Comparison of ENCODE assay signal across 8 cellular contexts in the genomic region with DNA sequence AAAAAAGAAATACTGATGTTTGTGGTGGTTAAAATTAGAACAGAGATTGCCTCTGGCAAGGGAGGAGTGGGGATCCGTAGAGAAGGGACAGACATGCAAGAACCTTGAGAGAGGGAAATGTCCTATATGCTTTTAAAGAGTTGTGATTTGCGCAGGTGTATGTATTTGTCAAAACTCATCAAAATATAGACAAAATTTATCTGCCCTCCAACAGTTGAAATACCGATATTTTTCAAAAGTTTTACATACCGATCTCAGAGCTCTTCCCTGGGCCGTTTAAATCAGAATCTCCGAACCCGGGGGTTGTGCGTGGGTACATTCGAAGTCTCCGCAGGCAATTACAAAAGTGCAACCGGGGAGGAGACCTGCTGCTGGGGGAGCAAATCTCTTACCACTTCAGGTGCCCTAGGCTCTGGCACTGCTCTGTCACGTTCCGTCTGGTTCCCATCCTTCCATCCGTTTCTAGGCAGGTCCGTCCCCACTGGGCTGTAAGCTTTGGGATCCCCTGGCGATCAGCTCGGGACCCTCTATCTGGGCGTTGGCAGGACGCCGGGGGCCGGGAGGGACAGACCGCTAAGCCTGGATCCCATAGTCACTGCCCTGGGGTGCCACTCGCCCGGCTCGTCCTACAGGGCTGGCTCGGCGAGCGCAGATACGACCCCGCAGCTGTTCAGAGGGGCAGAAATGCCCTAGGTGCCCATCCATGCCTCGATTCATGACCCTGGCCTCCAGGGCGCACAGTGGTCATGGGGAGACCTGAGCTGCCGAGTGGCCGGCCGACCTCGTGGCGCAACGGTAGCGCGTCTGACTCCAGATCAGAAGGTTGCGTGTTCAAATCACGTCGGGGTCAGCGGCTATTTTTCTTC. TPM values are rescaled to one million over a fixed set of nuclear protein-coding genes. Genes with fewer than 3 reads are reported as not detected.
A peak's percentile ranks its signal among the peaks of the same experiment; 100 is the strongest.
DNase-seq lines count a peak whose midpoint lies in the region; ATAC-seq, FAIRE-seq and TF ChIP-seq lines count a peak whose summit lies in the region.

No MANE protein-coding gene starts in this region.

- no peak overlapping the region for H2BK120ac ChIP-seq in H1 (replicated peaks; ENCODE audit: low read depth, low read length)
- no peak overlapping the region for H2BK120ac ChIP-seq in mesenchymal stem cell (ENCODE audit: low read depth, low read length)

- H3K36me3 Mint-ChIP-seq in CD14-positive monocyte, result no peaks in the 10 kb centered on the region
- peaks cover 2% of the 10 kb centered on the region for H3K36me3 Mint-ChIP-seq in activated CD8-positive, alpha-beta T cell treated with anti-CD3 and anti-CD28 coated beads, Interleukin-2, amount 10 ng/mL, durations not matched to agents 7 days and 5 days (ENCODE audit: low read depth)

- 3% methylated on average over 44 of the region's 44 CpGs; no CpG with 5 or more reads in 1 of the 2 experiments for WGBS in H1 (ENCODE audit: extremely low coverage in 1 of 2, insufficient coverage in 1 of 2, insufficient read length in 1 of 2, insufficient replicate concordance in 2 of 2, low coverage in 1 of 2, low lambda C conversion rate in 2 of 2, missing lambda C conversion rate in 1 of 2), 2 experiments
- WGBS in mesenchymal stem cell, result 4% methylated on average over 39 of the region's 44 CpGs

- CTCF ChIA-PET in HEK293 (lab: Yijun Ruan, JAX), result interaction anchor here (0.6 to 1.5 kb wide), 13 partner anchors 24 to 557 kb away, joined by 3 to 7 read pairs (median 3); no protein-coding TSS in a partner anchor
- CTCF ChIA-PET in activated CD8-positive, alpha-beta T cell treated with anti-CD3 and anti-CD28 coated beads, Interleukin-2, amount 10 ng/mL, durations not matched to agents 7 days and 5 days (lab: Charles Lee), result interaction anchor here (0.8 to 4.0 kb wide), 10 partner anchors 9 to 106 kb away, joined by 3 to 34 read pairs (median 3); partner anchors contain the start of gene TMEM107
- CTCF ChIA-PET in H1 (lab: Charles Lee; ENCODE audit: partially characterized antibody), result interaction anchor here (0.7 to 3.7 kb wide), 7 partner anchors 9 to 255 kb away, joined by 3 to 26 read pairs (median 4); partner anchors contain the start of gene TMEM107

- no peak overlapping the region for H3K4ac ChIP-seq in H1 (replicated peaks; ENCODE audit: insufficient read length, low read depth, low read length)
- peak overlapping the region in 1 of 2 experiments; percentile 24 for H3K4ac ChIP-seq in mesenchymal stem cell (ENCODE audit: low read depth in 1 of 2, low read length in 2 of 2)

- peaks cover 2 to 6% of the 10 kb centered on the region in 2 experiments for H4K20me1 ChIP-seq in H1 (replicated peaks in 1 of 2; ENCODE audit: control insufficient read depth in 1 of 2, insufficient read depth in 2 of 2, low read length in 2 of 2)

- H3K27ac Mint-ChIP-seq in CD14-positive monocyte, result no peak overlapping the region
- no peak overlapping the region for H3K27ac Mint-ChIP-seq in activated CD8-positive, alpha-beta T cell treated with anti-CD3 and anti-CD28 coated beads, Interleukin-2, amount 10 ng/mL, durations not matched to agents 7 days and 5 days

- peaks cover 5 to 11% (median 10%) of the 10 kb centered on the region in 3 donors for H3K27me3 Mint-ChIP-seq in CD14-positive monocyte (ENCODE audit: low read depth in 3 of 3)
- peaks cover 10% of the 10 kb centered on the region for H3K27me3 Mint-ChIP-seq in activated CD8-positive, alpha-beta T cell treated with anti-CD3 and anti-CD28 coated beads, Interleukin-2, amount 10 ng/mL, durations not matched to agents 7 days and 5 days (ENCODE audit: low read depth)

- no peak for FAIRE-seq in H1 (lab: Jason Lieb, UNC)

- H3K4me3 ChIP-seq in HEK293 (ENCODE audit: low read depth, low read length), result peak overlapping the region; percentile 86
- H3K4me3 ChIP-seq in H1 (ENCODE audit: extremely low read depth in 1 of 4, insufficient read depth in 2 of 4, low read depth in 3 of 4, low read length in 4 of 4), result peak overlapping the region; percentile 79 to 99 (median 93)
- H3K4me3 ChIP-seq in mesenchymal stem cell (ENCODE audit: insufficient read depth in 1 of 2, low read depth in 1 of 2, low read length in 2 of 2), result peak overlapping the region; percentile 82 to 99

- H2AFZ ChIP-seq in H1 (ENCODE audit: low read length), result peak overlapping the region; percentile 59
- H2AFZ ChIP-seq in mesenchymal stem cell (ENCODE audit: low read depth, low read length), result peak overlapping the region; percentile 68

- H3K4me2 ChIP-seq in H1 (ENCODE audit: insufficient read depth in 1 of 2, low read depth in 2 of 2, low read length in 2 of 2) (peak overlapping the region; percentile 86 to 98), mesenchymal stem cell (ENCODE audit: low read length, poor library complexity, severe bottlenecking) (peak overlapping the region; percentile 88)

- intact Hi-C loops in CD14-positive monocyte (cut with micrococcal nuclease), result loop anchor here (1.0 to 10.0 kb wide), 6 partner anchors 10 to 67 kb away; partner anchors contain the start of genes ALOXE3 (in 1 of the 2), CTC1 (in 1 of the 2), HES7 (in 1 of the 2) and PER1 (in 1 of the 2)

- TF ChIP-seq RAD21 in H1 (IDR thresholded peaks at IDR 0.05 in 1 of 2, conservative IDR thresholded peaks at IDR 0.05 in 1 of 2; ENCODE audit: low read depth in 2 of 2, low read length in 2 of 2), result peak in 1 of 2 experiments; percentile 6; a peak in 1 of 4 replicates

- no peaks in the 10 kb centered on the region for H3K36me3 ChIP-seq in HEK293 (ENCODE audit: control insufficient read depth in 2 of 2, insufficient read depth in 1 of 2, low read length in 2 of 2)
- H3K36me3 ChIP-seq in H1 (ENCODE audit: control insufficient read depth in 2 of 4, insufficient read depth in 4 of 4, low read length in 3 of 4), result no peaks in the 10 kb centered on the region
- no peaks in the 10 kb centered on the region for H3K36me3 ChIP-seq in mesenchymal stem cell (ENCODE audit: control insufficient read depth in 1 of 2, insufficient read depth in 2 of 2, low read depth in 1 of 2, low read length in 2 of 2)

- TF ChIP-seq CTCF in CD14-positive monocyte (IDR thresholded peaks at IDR 0.05) (no peak), HEK293 (tag by site-specific recombination; IDR thresholded peaks at IDR 0.05) (peak; percentile 17; the same call in 1 of the 2 replicates), H1 (IDR thresholded peaks at IDR 0.05; ENCODE audit: control extremely low read depth in 1 of 3, insufficient read depth in 1 of 3, low read depth in 1 of 3, low read length in 3 of 3) (no peak)

- no peak for TF ChIP-seq POLR2A in H1 (IDR thresholded peaks at IDR 0.05; ENCODE audit: control extremely low read depth in 1 of 2, low read depth in 2 of 2, low read length in 2 of 2)

- DNase-seq in CD14-positive monocyte (ENCODE audit: low spot score) (peak; percentile 81), NCI-H69 (lab: John Stamatoyannopoulos, UW) (peak; percentile 73), H1 (ENCODE audit: low read depth in 1 of 2, low spot score in 2 of 2) (peak in 1 of 2 experiments; percentile 100), mesenchymal stem cell (peak; percentile 60), NCI-H2029 (lab: John Stamatoyannopoulos, UW) (no peak)
- peak; percentile 90 for DNase-seq in activated CD8-positive, alpha-beta T cell treated with anti-CD3 and anti-CD28 coated beads, Interleukin-2, amount 10 ng/mL, durations not matched to agents 7 days and 5 days
- peak; percentile 89 for DNase-seq in stimulated activated CD8-positive, alpha-beta memory T cell treated with anti-CD3 and anti-CD28 coated beads, Interleukin-12 subunit alpha, Interleukin-12 subunit beta, amount 100 ng/mL, for 1 hour (ENCODE audit: low read depth)

- peak; percentile 9 for ATAC-seq in activated CD8-positive, alpha-beta T cell treated with anti-CD3 and anti-CD28 coated beads, Interleukin-2, amount 10 ng/mL, durations not matched to agents 7 days and 5 days

- H3K27me3 ChIP-seq in H1 (replicated peaks in 1 of 4; ENCODE audit: control insufficient read depth in 3 of 4, extremely low read depth in 1 of 4, insufficient read depth in 3 of 4, low read length in 3 of 4) (peaks cover 2 to 17% (median 11%) of the 10 kb centered on the region in 4 experiments), mesenchymal stem cell (ENCODE audit: control insufficient read depth in 1 of 2, insufficient read depth in 1 of 2, low read length in 2 of 2) (no peaks in the 10 kb centered on the region)

- H4K8ac ChIP-seq in H1 (ENCODE audit: extremely low read depth, insufficient read depth, low read length) (0 out of 2 replicates have a peak overlapping the region, but pooled peaks have one; percentile 53), mesenchymal stem cell (ENCODE audit: low read length) (no peak overlapping the region)

- H3K23ac ChIP-seq in H1 (ENCODE audit: insufficient read length) (no peak overlapping the region), mesenchymal stem cell (ENCODE audit: low read length in 2 of 2) (no peak overlapping the region)

- peaks cover 13% of the 10 kb centered on the region for H3K4me1 ChIP-seq in HEK293 (ENCODE audit: control insufficient read depth, insufficient read depth, low read length)
- H3K4me1 ChIP-seq in H1 (replicated peaks in 1 of 4; ENCODE audit: control insufficient read depth in 3 of 4, insufficient read depth in 4 of 4, low read length in 3 of 4), result peaks cover 4 to 15% (median 9%) of the 10 kb centered on the region in 4 experiments; a peak in 6 of 7 replicates
- H3K4me1 ChIP-seq in mesenchymal stem cell (ENCODE audit: control insufficient read depth, insufficient read depth, low read depth, low read length), result peaks cover 18% of the 10 kb centered on the region

- H4K91ac ChIP-seq in H1 (replicated peaks; ENCODE audit: insufficient read length, low read length) (no peak overlapping the region), mesenchymal stem cell (ENCODE audit: low read length) (peak overlapping the region; percentile 6)

- H3K9ac ChIP-seq in H1 (replicated peaks in 1 of 4; ENCODE audit: extremely low read depth in 1 of 4, low read depth in 3 of 4, low read length in 3 of 4) (peak overlapping the region in 3 of 4 experiments; percentile 31 to 64 (median 62); a peak in 6 of 7 replicates), mesenchymal stem cell (ENCODE audit: low read length) (peak overlapping the region; percentile 88)

- H3K9me3 Mint-ChIP-seq in CD14-positive monocyte, result peaks cover 0 to 3% (median 0%) of the 10 kb centered on the region in 7 donors
- H3K9me3 Mint-ChIP-seq in activated CD8-positive, alpha-beta T cell treated with anti-CD3 and anti-CD28 coated beads, Interleukin-2, amount 10 ng/mL, durations not matched to agents 7 days and 5 days (ENCODE audit: insufficient read depth), result no peaks in the 10 kb centered on the region

- H2BK15ac ChIP-seq in H1 (ENCODE audit: low read length), result no peak overlapping the region
- no peak overlapping the region for H2BK15ac ChIP-seq in mesenchymal stem cell (ENCODE audit: low read depth, poor library complexity, severe bottlenecking)

- no peak overlapping the region for H2BK12ac ChIP-seq in H1 (ENCODE audit: low read depth, low read length)
- no peak overlapping the region for H2BK12ac ChIP-seq in mesenchymal stem cell (ENCODE audit: low read length in 2 of 2)

- no peak overlapping the region for H3K4me3 Mint-ChIP-seq in CD14-positive monocyte
- H3K4me3 Mint-ChIP-seq in activated CD8-positive, alpha-beta T cell treated with anti-CD3 and anti-CD28 coated beads, Interleukin-2, amount 10 ng/mL, durations not matched to agents 7 days and 5 days, result no peak overlapping the region

- H3K56ac ChIP-seq in H1 (replicated peaks; ENCODE audit: insufficient read length, low read depth, low read length), result no peak overlapping the region

- H3K18ac ChIP-seq in H1 (ENCODE audit: extremely low read depth, low read length), result no peak overlapping the region
- H3K18ac ChIP-seq in mesenchymal stem cell (ENCODE audit: low read depth in 1 of 2, low read length in 2 of 2), result no peak overlapping the region

- no peaks in the 10 kb centered on the region for H3K9me3 ChIP-seq in HEK293 (ENCODE audit: control insufficient read depth, insufficient read depth, low read depth, low read length)
- no peaks in the 10 kb centered on the region for H3K9me3 ChIP-seq in H1 (ENCODE audit: insufficient read depth in 2 of 2, low read depth in 1 of 2, low read length in 1 of 2)
- no peaks in the 10 kb centered on the region for H3K9me3 ChIP-seq in mesenchymal stem cell (ENCODE audit: control insufficient read depth, low read length)

- H2BK5ac ChIP-seq in H1 (ENCODE audit: low read depth, low read length) (peak overlapping the region; percentile 47; the same call in 1 of the 2 replicates), mesenchymal stem cell (ENCODE audit: low read depth, low read length, poor library complexity, severe bottlenecking) (no peak overlapping the region)

- H3K79me1 ChIP-seq in H1 (ENCODE audit: low read depth, low read length) (no peaks in the 10 kb centered on the region), mesenchymal stem cell (replicated peaks; ENCODE audit: low read length, poor library complexity, severe bottlenecking) (peaks cover 2% of the 10 kb centered on the region)

- H3K4me1 Mint-ChIP-seq in CD14-positive monocyte, result peaks cover 14% of the 10 kb centered on the region
- peaks cover 17% of the 10 kb centered on the region for H3K4me1 Mint-ChIP-seq in activated CD8-positive, alpha-beta T cell treated with anti-CD3 and anti-CD28 coated beads, Interleukin-2, amount 10 ng/mL, durations not matched to agents 7 days and 5 days (ENCODE audit: low read depth)

- no peak for TF ChIP-seq EP300 in H1 (IDR thresholded peaks at IDR 0.05; ENCODE audit: borderline replicate concordance in 1 of 2, low read depth in 2 of 2, low read length in 2 of 2)

- H3K27ac ChIP-seq in HEK293 (ENCODE audit: extremely low read depth, low read depth, low read length) (peak overlapping the region; percentile 79), H1 (ENCODE audit: low read depth, low read length) (no peak overlapping the region), mesenchymal stem cell (ENCODE audit: low read length, poor library complexity, severe bottlenecking) (peak overlapping the region; percentile 79)

- H2AK5ac ChIP-seq in H1 (ENCODE audit: low read depth, low read length), result no peak overlapping the region
- H2AK5ac ChIP-seq in mesenchymal stem cell (ENCODE audit: low read length, severe bottlenecking), result no peak overlapping the region

- H3K14ac ChIP-seq in H1 (ENCODE audit: insufficient read length) (no peak overlapping the region), mesenchymal stem cell (ENCODE audit: low read length in 2 of 2) (no peak overlapping the region)

- no peak overlapping the region for H4K5ac ChIP-seq in H1 (ENCODE audit: insufficient read length, low read depth, low read length)

- no peaks in the 10 kb centered on the region for H3K79me2 ChIP-seq in H1 (ENCODE audit: control insufficient read depth in 1 of 2, insufficient read depth in 2 of 2, low read length in 2 of 2)

- no peak overlapping the region for H2BK20ac ChIP-seq in H1 (ENCODE audit: low read length)

- peaks cover 14% of the 10 kb centered on the region for H3K23me2 ChIP-seq in H1 (ENCODE audit: low read depth, low read length)

- POLR2A ChIA-PET in HEK293 (lab: Yijun Ruan, JAX) (interaction anchor here (0.7 to 13.9 kb wide), 12 partner anchors 9 to 116 kb away, joined by 3 to 394 read pairs (median 10); partner anchors contain the start of genes AURKB, CTC1, PFAS and TMEM107), H1 (lab: Charles Lee; ENCODE audit: partially characterized antibody) (interaction anchor here (0.8 to 19.9 kb wide), 10 partner anchors 9 to 65 kb away, joined by 3 to 373 read pairs (median 7); partner anchors contain the start of genes AURKB, CTC1, PFAS and TMEM107)
- POLR2A ChIA-PET in activated CD8-positive, alpha-beta T cell treated with anti-CD3 and anti-CD28 coated beads, Interleukin-2, amount 10 ng/mL, durations not matched to agents 7 days and 5 days (lab: Charles Lee), result interaction anchor here (0.7 to 7.6 kb wide), 7 partner anchors 9 to 103 kb away, joined by 3 to 212 read pairs (median 3); partner anchors contain the start of genes RANGRF and TMEM107

RNA-seq across cellular contexts. Expression of gene BORCS6, which starts 4.2 kb away (rescaled TPM):
- 10 to 100 TPM; 13.9 to 14.1 TPM for polyA plus RNA-seq in CD14-positive monocyte
- total RNA-seq in activated CD8-positive, alpha-beta T cell treated with anti-CD3 and anti-CD28 coated beads, Interleukin-2, amount 10 ng/mL, durations not matched to agents 7 days and 5 days, result 10 to 100 TPM; 12.7 TPM
- total RNA-seq in H1 (2021; fragmentation: NEBNext Ultra II Directional; extraction: Animal tissue kit (Norgen Biotek cat#: 25700)), result 3.6 and 4.6 TPM in 2 replicates
- 3.3 and 3.8 TPM in 2 replicates for polyA plus RNA-seq in H1 (2011; rRNA removed)
- 3.7 TPM for polyA plus RNA-seq in H1 (2011; cell fraction: cytosol; rRNA removed)
- polyA plus RNA-seq in H1 (2011; cell fraction: nucleus; rRNA removed), result 2.7 TPM
- polyA plus RNA-seq in H1 (2012, experiment 1 of 2), result 2.3 to 3.4 TPM (median 2.8 TPM) in 4 replicates
- polyA plus RNA-seq in H1 (2012, experiment 2 of 2), result 3.8 TPM
- 2.2 TPM for polyA plus RNA-seq in H1 (2013, experiment 1 of 2)
- 2.2 TPM for polyA plus RNA-seq in H1 (2013, experiment 2 of 2)
- 1.3 and 1.9 TPM in 2 replicates for polyA minus RNA-seq in H1 (2011; rRNA and poly(A)+ RNA removed)
- 3.7 TPM for polyA minus RNA-seq in H1 (2011; cell fraction: cytosol; rRNA and poly(A)+ RNA removed)
- 2.2 TPM for polyA minus RNA-seq in H1 (2011; cell fraction: nucleus; rRNA and poly(A)+ RNA removed)
- 5.7 TPM for polyA plus RNA-seq in mesenchymal stem cell (2013, experiment 1 of 2)
- polyA plus RNA-seq in mesenchymal stem cell (2013, experiment 2 of 2), result 5.5 TPM

RNA-seq across cellular contexts. Expression of gene TMEM107, which starts 9.6 kb away (rescaled TPM):
- 10 to 100 TPM; 31.4 to 37.4 TPM for polyA plus RNA-seq in CD14-positive monocyte
- 10 to 100 TPM; 39.6 to 44.1 TPM for total RNA-seq in activated CD8-positive, alpha-beta T cell treated with anti-CD3 and anti-CD28 coated beads, Interleukin-2, amount 10 ng/mL, durations not matched to agents 7 days and 5 days
- 17.3 and 17.9 TPM in 2 replicates for total RNA-seq in H1 (2021; fragmentation: NEBNext Ultra II Directional; extraction: Animal tissue kit (Norgen Biotek cat#: 25700))
- polyA plus RNA-seq in H1 (2011; rRNA removed), result 21.4 and 21.5 TPM in 2 replicates
- 16.0 TPM for polyA plus RNA-seq in H1 (2011; cell fraction: cytosol; rRNA removed)
- 16.9 TPM for polyA plus RNA-seq in H1 (2011; cell fraction: nucleus; rRNA removed)
- polyA plus RNA-seq in H1 (2012, experiment 1 of 2), result 8.9 to 12.0 TPM (median 9.6 TPM) in 4 replicates
- 8.0 TPM for polyA plus RNA-seq in H1 (2012, experiment 2 of 2)
- 9.6 TPM for polyA plus RNA-seq in H1 (2013, experiment 1 of 2)
- 10.3 TPM for polyA plus RNA-seq in H1 (2013, experiment 2 of 2)
- polyA minus RNA-seq in H1 (2011; rRNA and poly(A)+ RNA removed), result 37.4 and 44.0 TPM in 2 replicates
- polyA minus RNA-seq in H1 (2011; cell fraction: cytosol; rRNA and poly(A)+ RNA removed), result 34.1 TPM
- polyA minus RNA-seq in H1 (2011; cell fraction: nucleus; rRNA and poly(A)+ RNA removed), result 181 TPM
- polyA plus RNA-seq in mesenchymal stem cell (2013, experiment 1 of 2), result 9.0 TPM
- polyA plus RNA-seq in mesenchymal stem cell (2013, experiment 2 of 2), result 9.7 TPM

RNA-seq across cellular contexts. Expression of gene VAMP2, which starts 23.1 kb away (rescaled TPM):
- polyA plus RNA-seq in CD14-positive monocyte, result 10 to 100 TPM; 10.2 to 14.5 TPM
- 10 to 100 TPM; 56.3 to 56.7 TPM for total RNA-seq in activated CD8-positive, alpha-beta T cell treated with anti-CD3 and anti-CD28 coated beads, Interleukin-2, amount 10 ng/mL, durations not matched to agents 7 days and 5 days
- total RNA-seq in H1 (2021; fragmentation: NEBNext Ultra II Directional; extraction: Animal tissue kit (Norgen Biotek cat#: 25700)), result 19.0 and 20.5 TPM in 2 replicates
- 19.3 and 25.2 TPM in 2 replicates for polyA plus RNA-seq in H1 (2011; rRNA removed)
- 20.4 TPM for polyA plus RNA-seq in H1 (2011; cell fraction: cytosol; rRNA removed)
- 33.7 TPM for polyA plus RNA-seq in H1 (2011; cell fraction: nucleus; rRNA removed)
- 26.5 to 28.0 TPM (median 26.9 TPM) in 4 replicates for polyA plus RNA-seq in H1 (2012, experiment 1 of 2)
- 28.6 TPM for polyA plus RNA-seq in H1 (2012, experiment 2 of 2)
- 27.3 TPM for polyA plus RNA-seq in H1 (2013, experiment 1 of 2)
- polyA plus RNA-seq in H1 (2013, experiment 2 of 2), result 25.2 TPM
- 5.5 and 6.8 TPM in 2 replicates for polyA minus RNA-seq in H1 (2011; rRNA and poly(A)+ RNA removed)
- polyA minus RNA-seq in H1 (2011; cell fraction: cytosol; rRNA and poly(A)+ RNA removed), result 5.7 TPM
- 16.5 TPM for polyA minus RNA-seq in H1 (2011; cell fraction: nucleus; rRNA and poly(A)+ RNA removed)
- 48.0 TPM for polyA plus RNA-seq in mesenchymal stem cell (2013, experiment 1 of 2)
- 47.4 TPM for polyA plus RNA-seq in mesenchymal stem cell (2013, experiment 2 of 2)

RNA-seq across cellular contexts. Expression of gene AURKB, which starts 24.6 kb away (rescaled TPM):
- polyA plus RNA-seq in CD14-positive monocyte (under 1 TPM; 0.38 to 0.79 TPM), H1 (2011; rRNA removed) (102 and 171 TPM in 2 replicates)
- total RNA-seq in activated CD8-positive, alpha-beta T cell treated with anti-CD3 and anti-CD28 coated beads, Interleukin-2, amount 10 ng/mL, durations not matched to agents 7 days and 5 days, result 100 to 1,000 TPM; 182 to 210 TPM
- total RNA-seq in H1 (2021; fragmentation: NEBNext Ultra II Directional; extraction: Animal tissue kit (Norgen Biotek cat#: 25700)), result 154 and 160 TPM in 2 replicates
- 93.9 TPM for polyA plus RNA-seq in H1 (2011; cell fraction: cytosol; rRNA removed)
- polyA plus RNA-seq in H1 (2011; cell fraction: nucleus; rRNA removed), result 222 TPM
- polyA plus RNA-seq in H1 (2012, experiment 1 of 2), result 155 to 177 TPM (median 169 TPM) in 4 replicates
- polyA plus RNA-seq in H1 (2012, experiment 2 of 2), result 172 TPM
- 168 TPM for polyA plus RNA-seq in H1 (2013, experiment 1 of 2)
- 162 TPM for polyA plus RNA-seq in H1 (2013, experiment 2 of 2)
- polyA minus RNA-seq in H1 (2011; rRNA and poly(A)+ RNA removed), result 55.0 and 80.2 TPM in 2 replicates
- polyA minus RNA-seq in H1 (2011; cell fraction: cytosol; rRNA and poly(A)+ RNA removed), result 41.2 TPM
- polyA minus RNA-seq in H1 (2011; cell fraction: nucleus; rRNA and poly(A)+ RNA removed), result 80.6 TPM
- polyA plus RNA-seq in mesenchymal stem cell (2013, experiment 1 of 2), result 11.5 TPM
- polyA plus RNA-seq in mesenchymal stem cell (2013, experiment 2 of 2), result 11.0 TPM

RNA-seq across cellular contexts. Expression of gene PER1, which starts 33.6 kb away (rescaled TPM):
- 1 to 10 TPM; 5.6 to 9.6 TPM for polyA plus RNA-seq in CD14-positive monocyte
- total RNA-seq in activated CD8-positive, alpha-beta T cell treated with anti-CD3 and anti-CD28 coated beads, Interleukin-2, amount 10 ng/mL, durations not matched to agents 7 days and 5 days, result 10 to 100 TPM; 35.0 to 38.1 TPM
- total RNA-seq in H1 (2021; fragmentation: NEBNext Ultra II Directional; extraction: Animal tissue kit (Norgen Biotek cat#: 25700)), result 38.0 and 39.9 TPM in 2 replicates
- 9.6 and 17.3 TPM in 2 replicates for polyA plus RNA-seq in H1 (2011; rRNA removed)
- 5.5 TPM for polyA plus RNA-seq in H1 (2011; cell fraction: cytosol; rRNA removed)
- 50.0 TPM for polyA plus RNA-seq in H1 (2011; cell fraction: nucleus; rRNA removed)
- 17.3 to 26.6 TPM (median 24.0 TPM) in 4 replicates for polyA plus RNA-seq in H1 (2012, experiment 1 of 2)
- polyA plus RNA-seq in H1 (2012, experiment 2 of 2), result 19.6 TPM
- polyA plus RNA-seq in H1 (2013, experiment 1 of 2), result 14.4 TPM
- polyA plus RNA-seq in H1 (2013, experiment 2 of 2), result 14.0 TPM
- polyA minus RNA-seq in H1 (2011; rRNA and poly(A)+ RNA removed), result 17.2 and 17.7 TPM in 2 replicates
- polyA minus RNA-seq in H1 (2011; cell fraction: cytosol; rRNA and poly(A)+ RNA removed), result 17.4 TPM
- 26.4 TPM for polyA minus RNA-seq in H1 (2011; cell fraction: nucleus; rRNA and poly(A)+ RNA removed)
- 34.9 TPM for polyA plus RNA-seq in mesenchymal stem cell (2013, experiment 1 of 2)
- 25.8 TPM for polyA plus RNA-seq in mesenchymal stem cell (2013, experiment 2 of 2)
